Comparison of ENCODE assay signal across 17 cellular contexts in genomic region chr2:10947005-10947440, GRCh38. TPM values are rescaled to one million over a fixed set of nuclear protein-coding genes. Genes with fewer than 3 reads are reported as not detected.
DNase-seq lines count a peak whose midpoint lies in the region; ATAC-seq, FAIRE-seq and TF ChIP-seq lines count a peak whose summit lies in the region.
"Had no signal": no experiment of that assay in that cellular context is flagged by ENCODE, and none has a peak within 500 bp of the region (broad histone marks: within the 10 kb centered on the region; RNA-seq: fewer than 3 reads in every experiment).

No MANE protein-coding gene starts in this region.

- no peak for TF ChIP-seq CTCF in brain microvascular endothelial cell (IDR thresholded peaks at IDR 0.05; ENCODE audit: low read depth, low read length, missing control alignments)
- TF ChIP-seq CTCF in keratinocyte (optimal IDR thresholded peaks at IDR 0.05 in 1 of 3, IDR thresholded peaks at IDR 0.05 in 1 of 3, conservative IDR thresholded peaks at IDR 0.05 in 1 of 3; ENCODE audit: extremely low read depth in 1 of 3, insufficient read depth in 2 of 3, low read length in 3 of 3), result no peak

- H3K27me3 ChIP-seq in brain microvascular endothelial cell (replicated peaks), result no peaks in the 10 kb centered on the region
- H3K27me3 ChIP-seq in keratinocyte (ENCODE audit: control insufficient read depth, extremely low read depth, insufficient read depth, low read length), result peaks cover 5% of the 10 kb centered on the region

- FAIRE-seq in keratinocyte (lab: Jason Lieb, UNC), result no peak
- FAIRE-seq: GM12892, islet of Langerhans, K562 had no signal

- H3K4me1 ChIP-seq in keratinocyte (ENCODE audit: control insufficient read depth, extremely low read depth, insufficient read depth, low read length), result peaks cover 6% of the 10 kb centered on the region
- H3K4me1 ChIP-seq: upper lobe of right lung had no signal

- no peaks in the 10 kb centered on the region for H3K9me1 ChIP-seq in keratinocyte (ENCODE audit: control insufficient read depth, extremely low read depth, insufficient read depth, low read length)

- H3K79me2 ChIP-seq in keratinocyte (ENCODE audit: control insufficient read depth, insufficient read depth, low read length), result no peaks in the 10 kb centered on the region

- H3K4me3 ChIP-seq in brain microvascular endothelial cell (ENCODE audit: low read depth, low read length) (no peak overlapping the region), keratinocyte (ENCODE audit: control insufficient read depth in 2 of 3, extremely low read depth in 1 of 3, insufficient read depth in 2 of 3, low read depth in 1 of 3, low read length in 3 of 3) (no peak overlapping the region)
- H3K4me3 ChIP-seq: K562, upper lobe of right lung had no signal

- peak; percentile 48 for DNase-seq in AG20443 (ENCODE audit: low spot score)
- peak; percentile 39 for DNase-seq in HT-29 (ENCODE audit: low spot score)
- DNase-seq in brain microvascular endothelial cell, result peak; percentile 37
- DNase-seq in keratinocyte (ENCODE audit: low read depth, low spot score), result peak; percentile 50
- no peak for DNase-seq in activated CD4-positive, CD25-positive, alpha-beta regulatory T cell treated with anti-CD3 and anti-CD28 coated beads, Interleukin-2, amount 50 U/mL, for 72 hours
- no peak for DNase-seq in SK-N-DZ (ENCODE audit: low spot score)
- DNase-seq in GM19240 (ENCODE audit: insufficient read length, low spot score), result no peak
- DNase-seq: activated naive CD8-positive, alpha-beta T cell treated with anti-CD3 and anti-CD28 coated beads, Interleukin-2, amount 50 U/mL, for 24 hours; DND-41; NCI-H2029 treated with DMSO at 0.1 percent for 48 hours; stimulated activated CD4-positive, alpha-beta T cell treated with anti-CD3 and anti-CD28 coated beads, Interleukin-1b, Interleukin-23, amount 100 ng/mL, for 48 hours; upper lobe of right lung; WERI-Rb-1 had no signal

- H3K9ac ChIP-seq in keratinocyte (ENCODE audit: control insufficient read depth, extremely low read depth, insufficient read depth, low read length), result no peak overlapping the region

- H2AFZ ChIP-seq in keratinocyte (ENCODE audit: control insufficient read depth, low read length), result no peak overlapping the region

- no peak overlapping the region for H3K27ac ChIP-seq in brain microvascular endothelial cell
- H3K27ac ChIP-seq in keratinocyte (ENCODE audit: control insufficient read depth, insufficient read depth, low read length), result no peak overlapping the region
- H3K27ac ChIP-seq: upper lobe of right lung, WERI-Rb-1 had no signal

- in situ Hi-C loops in brain microvascular endothelial cell (cut with HindIII; ENCODE audit: low pct_ligation_motif_present, low sequenced_read_pairs), result no loop called here

- no peaks in the 10 kb centered on the region for H3K36me3 ChIP-seq in brain microvascular endothelial cell (replicated peaks)
- no peaks in the 10 kb centered on the region for H3K36me3 ChIP-seq in keratinocyte (ENCODE audit: control insufficient read depth in 2 of 2, extremely low read depth in 1 of 2, insufficient read depth in 2 of 2, low read length in 2 of 2)
- H3K36me3 ChIP-seq: upper lobe of right lung, WERI-Rb-1 had no signal

- no peaks in the 10 kb centered on the region for H3K9me3 ChIP-seq in keratinocyte (ENCODE audit: control insufficient read depth, low read depth, low read length)
- H3K9me3 ChIP-seq: upper lobe of right lung had no signal

- no peak for ATAC-seq in GM21576 (IDR thresholded peaks at IDR 0.05; ENCODE audit: unreplicated experiment)
- ATAC-seq: activated naive CD8-positive, alpha-beta T cell treated with anti-CD3 and anti-CD28 coated beads, Interleukin-2, amount 50 U/mL, for 24 hours; K562; upper lobe of right lung had no signal

- peak overlapping the region; percentile 27 for H3K4me2 ChIP-seq in keratinocyte (ENCODE audit: control insufficient read depth, extremely low read depth, insufficient read depth, low read depth, low read length)

- no peaks in the 10 kb centered on the region for H4K20me1 ChIP-seq in keratinocyte (ENCODE audit: control insufficient read depth, extremely low read depth, insufficient read depth, low read length)

- dilution Hi-C loops in keratinocyte (cut with MboI; ENCODE audit: extremely low pct_ligation_motif_present, low sequenced_read_pairs), result no loop called here

RNA-seq across cellular contexts. Expression of gene KCNF1, which starts 35.3 kb away (rescaled TPM):
- total RNA-seq in HT-29 (2014; rRNA removed; shearing (Covaris generic)), result 0.66 and 0.94 TPM in 2 replicates
- 0.05 to 0.10 TPM (median 0.08 TPM) in 3 replicates for polyA plus RNA-seq in keratinocyte
- not detected for polyA plus RNA-seq in keratinocyte (2011; ENCODE audit: low read depth)
- 0.09 and 0.14 TPM in 2 replicates for polyA plus RNA-seq in keratinocyte (2011; cell fraction: cytosol; rRNA removed)
- polyA plus RNA-seq in keratinocyte (2011; cell fraction: nucleus; rRNA removed), result 0.09 and 0.10 TPM in 2 replicates
- polyA plus RNA-seq in keratinocyte (2012; ENCODE audit: low replicate concordance), result 0.07 TPM in 1 of 2 replicates, not detected in the other
- polyA minus RNA-seq in keratinocyte, result not detected in 3 replicates
- polyA minus RNA-seq in keratinocyte (2011; cell fraction: cytosol; rRNA and poly(A)+ RNA removed), result not detected
- not detected in 2 replicates for polyA minus RNA-seq in keratinocyte (2011; cell fraction: nucleus; rRNA and poly(A)+ RNA removed)
- polyA plus RNA-seq in SK-N-DZ (2014; cell fraction: cytosol; rRNA removed), result not detected in 2 replicates
- not detected in 2 replicates for polyA plus RNA-seq in SK-N-DZ (2014; cell fraction: nucleus; rRNA removed)
- total RNA-seq: K562 had no signal
- polyA plus RNA-seq: K562 had no signal

Comparison
In these comparisons a context has a peak if more than half of its experiments do, and no peak if none do; other contexts are left out.
1. DNase-seq: peak in AG20443 (single experiment), HT-29 (single experiment), brain microvascular endothelial cell (single experiment) and keratinocyte (single experiment); none in activated CD4-positive, CD25-positive, alpha-beta regulatory T cell treated with anti-CD3 and anti-CD28 coated beads, Interleukin-2, amount 50 U/mL, for 72 hours (single experiment), SK-N-DZ (single experiment) and GM19240 (single experiment).